In the genomic region with DNA sequence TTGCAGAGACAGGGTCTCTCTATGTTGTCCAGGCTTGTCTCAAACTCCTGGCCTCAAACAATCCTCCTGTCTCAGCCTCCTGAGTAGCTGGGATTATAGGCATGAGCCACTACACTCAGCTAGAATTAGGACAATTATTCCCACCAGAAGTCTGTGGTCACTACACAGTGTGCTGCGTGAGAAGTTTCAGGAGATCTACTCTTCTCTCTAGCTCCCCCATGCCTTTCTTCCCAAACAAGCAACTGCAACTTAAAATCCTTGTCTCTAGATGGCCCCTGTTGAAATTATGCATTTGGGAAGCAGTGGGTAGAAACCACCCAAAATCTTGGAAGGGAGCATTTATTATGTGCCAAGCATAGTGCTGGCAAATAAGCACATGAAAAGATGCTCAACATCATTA, we compare ENCODE assay signal across 20 cellular contexts. TPM values are rescaled to one million over a fixed set of nuclear protein-coding genes. Genes with fewer than 3 reads are reported as not detected.
DNase-seq lines count a peak whose midpoint lies in the region; ATAC-seq and TF ChIP-seq lines count a peak whose summit lies in the region.
"Had no signal": no experiment of that assay in that cellular context is flagged by ENCODE, and none has a peak within 500 bp of the region (broad histone marks: within the 10 kb centered on the region; RNA-seq: fewer than 3 reads in every experiment).

No MANE protein-coding gene starts in this region.

- H3K4me3 ChIP-seq in fibroblast of pulmonary artery (replicated peaks; ENCODE audit: low read depth, low read length): no peak overlapping the region
- H3K4me3 ChIP-seq: colonic mucosa, mucosa of descending colon, ovary, skin epidermis had no signal

- no peaks in the 10 kb centered on the region for H3K27me3 Mint-ChIP-seq in stimulated activated memory B cell treated with anti-CD40 and anti-IgM and Interleukin-4, amounts not matched to agents 10 μg/mL and 1 μg/mL and 100 μg/mL, for 72 hours
- no peaks in the 10 kb centered on the region for H3K27me3 Mint-ChIP-seq in activated naive CD4-positive, alpha-beta T cell treated with anti-CD3 and anti-CD28 coated beads for 36 hours (ENCODE audit: low read depth)
- H3K27me3 Mint-ChIP-seq: activated CD4-positive, alpha-beta memory T cell treated with anti-CD3 and anti-CD28 coated beads, Interleukin-2, amount 10 ng/mL, durations not matched to agents 7 days and 5 days; type B pancreatic cell had no signal

- no peaks in the 10 kb centered on the region for H3K9me3 Mint-ChIP-seq in stimulated activated memory B cell treated with anti-CD40 and anti-IgM and Interleukin-4, amounts not matched to agents 10 μg/mL and 1 μg/mL and 100 μg/mL, for 72 hours
- H3K9me3 Mint-ChIP-seq in activated naive CD4-positive, alpha-beta T cell treated with anti-CD3 and anti-CD28 coated beads for 36 hours: no peaks in the 10 kb centered on the region
- H3K9me3 Mint-ChIP-seq: activated CD4-positive, alpha-beta memory T cell treated with anti-CD3 and anti-CD28 coated beads, Interleukin-2, amount 10 ng/mL, durations not matched to agents 7 days and 5 days; type B pancreatic cell had no signal

- H3K27ac Mint-ChIP-seq in stimulated activated memory B cell treated with anti-CD40 and anti-IgM and Interleukin-4, amounts not matched to agents 10 μg/mL and 1 μg/mL and 100 μg/mL, for 72 hours: no peak overlapping the region
- H3K27ac Mint-ChIP-seq in activated naive CD4-positive, alpha-beta T cell treated with anti-CD3 and anti-CD28 coated beads for 36 hours: no peak overlapping the region
- H3K27ac Mint-ChIP-seq: activated CD4-positive, alpha-beta memory T cell treated with anti-CD3 and anti-CD28 coated beads, Interleukin-2, amount 10 ng/mL, durations not matched to agents 7 days and 5 days; type B pancreatic cell had no signal

- intact Hi-C loops in activated naive CD4-positive, alpha-beta T cell treated with anti-CD3 and anti-CD28 coated beads for 36 hours (cut with micrococcal nuclease): loop anchor here (2.0 kb wide), 1 partner anchor 340 kb away; no protein-coding TSS in a partner anchor

- in situ Hi-C loops in SK-MEL-5 (cut with HindIII; ENCODE audit: low pct_unique_long_range_greater_than_20kb, low sequenced_read_pairs): no loop called here
- in situ Hi-C loops in G401 (cut with HindIII; ENCODE audit: low sequenced_read_pairs): no loop called here

- no peaks in the 10 kb centered on the region for H3K4me1 Mint-ChIP-seq in stimulated activated memory B cell treated with anti-CD40 and anti-IgM and Interleukin-4, amounts not matched to agents 10 μg/mL and 1 μg/mL and 100 μg/mL, for 72 hours
- H3K4me1 Mint-ChIP-seq in activated naive CD4-positive, alpha-beta T cell treated with anti-CD3 and anti-CD28 coated beads for 36 hours (ENCODE audit: low read depth): peaks cover 1% of the 10 kb centered on the region

- CTCF ChIA-PET in activated naive CD4-positive, alpha-beta T cell treated with anti-CD3 and anti-CD28 coated beads for 36 hours (lab: Charles Lee): interaction anchor here (1.8 kb wide), 1 partner anchor 244 kb away, joined by 7 read pairs; no protein-coding TSS in a partner anchor

- DNase-seq in AG08395 (ENCODE audit: low spot score) (peak; percentile 23), H4 (ENCODE audit: low spot score) (peak; percentile 17), SK-MEL-5 (ENCODE audit: low read depth, low spot score) (peak; percentile 44), fibroblast of pulmonary artery (ENCODE audit: low read depth) (no peak), G401 (ENCODE audit: low spot score) (no peak)
- no peak for DNase-seq in activated naive CD4-positive, alpha-beta T cell treated with anti-CD3 and anti-CD28 coated beads for 36 hours
- DNase-seq: activated CD4-positive, alpha-beta memory T cell treated with anti-CD3 and anti-CD28 coated beads, Interleukin-2, amount 10 ng/mL, durations not matched to agents 7 days and 5 days; amygdala; colonic mucosa; hippocampal formation; mucosa of descending colon; MV-4-11; ovary; SIG-M5; stimulated activated naive CD4-positive, alpha-beta T cell; T1000 had no signal

- no peak overlapping the region for H3K4me3 Mint-ChIP-seq in stimulated activated memory B cell treated with anti-CD40 and anti-IgM and Interleukin-4, amounts not matched to agents 10 μg/mL and 1 μg/mL and 100 μg/mL, for 72 hours
- no peak overlapping the region for H3K4me3 Mint-ChIP-seq in activated naive CD4-positive, alpha-beta T cell treated with anti-CD3 and anti-CD28 coated beads for 36 hours
- H3K4me3 Mint-ChIP-seq: activated CD4-positive, alpha-beta memory T cell treated with anti-CD3 and anti-CD28 coated beads, Interleukin-2, amount 10 ng/mL, durations not matched to agents 7 days and 5 days; type B pancreatic cell had no signal

- TF ChIP-seq CTCF in fibroblast of pulmonary artery (IDR thresholded peaks at IDR 0.05; ENCODE audit: low read length, missing control alignments): peak; percentile 21

- no peak for ATAC-seq in stimulated activated memory B cell treated with anti-CD40 and anti-IgM and Interleukin-4, amounts not matched to agents 10 μg/mL and 1 μg/mL and 100 μg/mL, for 72 hours
- ATAC-seq in GM21723 (IDR thresholded peaks at IDR 0.05; ENCODE audit: unreplicated experiment): no peak
- ATAC-seq: mucosa of descending colon had no signal

- no peaks in the 10 kb centered on the region for H3K36me3 Mint-ChIP-seq in stimulated activated memory B cell treated with anti-CD40 and anti-IgM and Interleukin-4, amounts not matched to agents 10 μg/mL and 1 μg/mL and 100 μg/mL, for 72 hours
- no peaks in the 10 kb centered on the region for H3K36me3 Mint-ChIP-seq in activated naive CD4-positive, alpha-beta T cell treated with anti-CD3 and anti-CD28 coated beads for 36 hours (ENCODE audit: low read depth)
- H3K36me3 Mint-ChIP-seq: type B pancreatic cell had no signal

RNA-seq across cellular contexts. Expression of gene MAP7D3, which starts 21.1 kb away (rescaled TPM):
- total RNA-seq in H4 (2014; rRNA removed; shearing (Covaris generic)): 17.9 and 19.3 TPM in 2 replicates
- total RNA-seq in SK-MEL-5 (2014; rRNA removed; shearing (Covaris generic)): 27.8 and 28.0 TPM in 2 replicates
- 13.9 and 20.6 TPM in 2 replicates for polyA plus RNA-seq in SK-MEL-5 (2015; cell fraction: cytosol; rRNA removed)
- polyA plus RNA-seq in SK-MEL-5 (2015; cell fraction: nucleus; rRNA removed): 16.0 and 19.8 TPM in 2 replicates
- 10 to 100 TPM; 10.4 to 12.5 TPM for total RNA-seq in activated naive CD4-positive, alpha-beta T cell treated with anti-CD3 and anti-CD28 coated beads for 36 hours
- 9.0 and 12.9 TPM in 2 replicates for total RNA-seq in G401 (2014; rRNA removed; shearing (Covaris generic))

RNA-seq across cellular contexts. Expression of gene ADGRG4, which starts 28.4 kb away (rescaled TPM):
- not detected in 2 replicates for total RNA-seq in H4 (2014; rRNA removed; shearing (Covaris generic))
- not detected in 2 replicates for total RNA-seq in SK-MEL-5 (2014; rRNA removed; shearing (Covaris generic))
- polyA plus RNA-seq in SK-MEL-5 (2015; cell fraction: cytosol; rRNA removed): not detected in 2 replicates
- not detected in 2 replicates for polyA plus RNA-seq in SK-MEL-5 (2015; cell fraction: nucleus; rRNA removed)
- total RNA-seq in activated naive CD4-positive, alpha-beta T cell treated with anti-CD3 and anti-CD28 coated beads for 36 hours: not detected
- total RNA-seq in G401 (2014; rRNA removed; shearing (Covaris generic)): not detected in 2 replicates
- total RNA-seq: activated CD4-positive, alpha-beta memory T cell treated with anti-CD3 and anti-CD28 coated beads, Interleukin-2, amount 10 ng/mL, durations not matched to agents 7 days and 5 days had no signal

Comparison
In these comparisons a context has a peak if more than half of its experiments do, and no peak if none do; other contexts are left out.
1. DNase-seq: peak in AG08395 (single experiment), H4 (single experiment) and SK-MEL-5 (single experiment); none in fibroblast of pulmonary artery (single experiment), activated naive CD4-positive, alpha-beta T cell treated with anti-CD3 and anti-CD28 coated beads for 36 hours (single experiment) and G401 (single experiment).